ENCODE assay signal across 8 cellular contexts in the genomic region with DNA sequence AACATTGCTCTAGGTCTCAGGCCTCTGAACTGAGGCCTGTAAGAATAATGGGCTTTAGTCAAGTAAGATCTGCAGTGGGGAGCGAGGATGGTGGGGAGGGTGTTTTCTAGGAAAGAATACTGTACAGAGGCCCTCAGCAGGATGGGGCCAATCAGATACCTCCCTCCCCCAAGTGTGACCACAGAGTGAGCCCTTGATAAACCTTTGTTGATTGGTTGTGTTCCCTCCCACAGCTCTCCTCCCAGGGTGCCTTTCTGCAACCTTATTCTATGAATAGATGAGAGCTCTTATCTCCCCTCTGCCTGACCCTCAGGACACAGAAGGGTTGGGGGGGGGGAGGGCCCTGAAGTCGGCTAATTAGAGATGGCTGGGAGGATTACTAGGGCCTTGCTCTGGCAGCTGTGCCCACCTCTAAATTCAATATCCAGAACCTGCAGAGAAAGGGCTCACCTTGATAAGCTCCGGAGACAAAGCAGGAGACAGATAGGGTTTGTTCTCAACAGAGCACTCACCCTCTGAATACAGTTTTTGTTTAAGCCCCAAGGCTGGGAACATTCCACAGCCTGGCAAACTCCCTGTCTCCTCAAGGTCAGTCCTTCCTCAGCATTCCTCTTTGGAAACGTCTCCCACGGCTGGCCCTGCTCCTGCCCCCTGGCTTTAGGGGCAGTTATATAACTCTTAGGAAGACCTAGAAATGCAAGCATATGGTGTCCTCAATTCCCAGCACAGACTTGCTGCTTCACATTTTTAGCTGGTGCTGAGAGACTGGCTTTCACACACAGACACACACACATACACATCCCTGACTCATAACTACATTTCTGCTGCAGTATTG. TPM values are rescaled to one million over a fixed set of nuclear protein-coding genes. Genes with fewer than 3 reads are reported as not detected.
A peak's percentile ranks its signal among the peaks of the same experiment; 100 is the strongest.
DNase-seq lines count a peak whose midpoint lies in the region; ATAC-seq and TF ChIP-seq lines count a peak whose summit lies in the region.

No MANE protein-coding gene starts in this region.

- H3K27me3 ChIP-seq in dorsolateral prefrontal cortex (no peaks in the 10 kb centered on the region), aorta (ENCODE audit: control insufficient read depth in 1 of 2, insufficient read depth in 2 of 2, low read length in 1 of 2) (no peaks in the 10 kb centered on the region)
- no peaks in the 10 kb centered on the region for H3K27me3 ChIP-seq in naive thymus-derived CD4-positive, alpha-beta T cell (ENCODE audit: control insufficient read depth in 2 of 2, insufficient read depth in 2 of 2, low read length in 2 of 2)

- ATAC-seq in naive thymus-derived CD4-positive, alpha-beta T cell = no peak
- no peak for ATAC-seq in mucosa of descending colon
- no peak for ATAC-seq in HG02938 (IDR thresholded peaks at IDR 0.05; ENCODE audit: unreplicated experiment)
- ATAC-seq in GM19328 (IDR thresholded peaks at IDR 0.05; ENCODE audit: unreplicated experiment) = no peak
- no peak for ATAC-seq in aorta (ENCODE audit: low FRiP score)

- no peaks in the 10 kb centered on the region for H3K27me3 Mint-ChIP-seq in naive thymus-derived CD4-positive, alpha-beta T cell

- H3K4me1 Mint-ChIP-seq in naive thymus-derived CD4-positive, alpha-beta T cell = peaks cover 26 to 61% (median 55%) of the 10 kb centered on the region in 7 donors

- H3K9me3 ChIP-seq in naive thymus-derived CD4-positive, alpha-beta T cell (ENCODE audit: control insufficient read depth in 2 of 3, low read length in 3 of 3) = no peaks in the 10 kb centered on the region
- H3K9me3 ChIP-seq in mucosa of descending colon = no peaks in the 10 kb centered on the region
- H3K9me3 ChIP-seq in aorta (ENCODE audit: control insufficient read depth, low read length) = no peaks in the 10 kb centered on the region

- peak overlapping the region in 1 of 10 donors; percentile 36 for H3K4me3 Mint-ChIP-seq in naive thymus-derived CD4-positive, alpha-beta T cell

- CTCF ChIA-PET in naive thymus-derived CD4-positive, alpha-beta T cell (lab: Charles Lee) = no interaction called here

- H3K9me3 Mint-ChIP-seq in naive thymus-derived CD4-positive, alpha-beta T cell = peaks cover 0 to 5% (median 0%) of the 10 kb centered on the region in 11 donors

- H3K4me1 ChIP-seq in naive thymus-derived CD4-positive, alpha-beta T cell (ENCODE audit: control insufficient read depth in 2 of 2, insufficient read depth in 2 of 2, low read length in 2 of 2) = peaks cover 12 to 18% of the 10 kb centered on the region in 2 donors
- H3K4me1 ChIP-seq in mucosa of descending colon (ENCODE audit: low read depth) = peaks cover 13% of the 10 kb centered on the region
- H3K4me1 ChIP-seq in aorta (ENCODE audit: control insufficient read depth in 1 of 2, insufficient read depth in 2 of 2, low read length in 2 of 2) = no peaks in the 10 kb centered on the region

- intact Hi-C loops in dorsolateral prefrontal cortex (cut with DNase I) = loop anchor here (5.0 kb wide), 4 partner anchors 39 to 264 kb away; a partner anchor contains a TSS
- intact Hi-C loops in naive thymus-derived CD4-positive, alpha-beta T cell (cut with micrococcal nuclease) = loop anchor here in 1 of 2 donors (5.0 kb wide), 2 partner anchors 156 to 264 kb away; a partner anchor contains a TSS
- intact Hi-C loops in mucosa of descending colon (cut with DNase I, micrococcal nuclease) = loop anchor here in 1 of 2 donors (5.0 kb wide), 1 partner anchor 54 kb away; no protein-coding TSS in a partner anchor
- intact Hi-C loops in aorta (cut with DNase I) = loop anchor here in 1 of 2 donors (5.0 to 10.0 kb wide), 2 partner anchors 39 to 69 kb away; no protein-coding TSS in a partner anchor

- DNase-seq in COLO829 (ENCODE audit: low spot score) = peak; percentile 54
- peak; percentile 44 for DNase-seq in NCI-H2227 treated with DMSO at 0.1 percent for 48 hours (lab: John Stamatoyannopoulos, UW)
- DNase-seq in dorsolateral prefrontal cortex = peak in 2 of 10 donors; percentile 31 to 37
- DNase-seq in naive thymus-derived CD4-positive, alpha-beta T cell = no peak
- DNase-seq in mucosa of descending colon = no peak
- DNase-seq in aorta = no peak

- POLR2A ChIA-PET in naive thymus-derived CD4-positive, alpha-beta T cell (lab: Charles Lee) = interaction anchor here (1.0 to 4.4 kb wide), 2 partner anchors 9 to 39 kb away, joined by 3 to 36 read pairs; no protein-coding TSS in a partner anchor

- peak in 4 of 56 donors; percentile 13 to 35 (median 24) for TF ChIP-seq CTCF in dorsolateral prefrontal cortex (IDR thresholded peaks at IDR 0.05 in 54 of 56, conservative IDR thresholded peaks at IDR 0.05 in 2 of 56; ENCODE audit: low read depth in 1 of 56, partially characterized antibody in 56 of 56)
- no peak for TF ChIP-seq CTCF in mucosa of descending colon (IDR thresholded peaks at IDR 0.05)

- peak overlapping the region in 8 of 9 donors; percentile 19 to 97 (median 53) for H3K27ac Mint-ChIP-seq in naive thymus-derived CD4-positive, alpha-beta T cell

- WGBS in aorta, 2 donors = 53 to 60% methylated on average over 5 of the region's 5 CpGs

- peak overlapping the region; percentile 28 to 98 (median 93) for H3K27ac ChIP-seq in dorsolateral prefrontal cortex
- peak overlapping the region; percentile 32 for H3K27ac ChIP-seq in naive thymus-derived CD4-positive, alpha-beta T cell (ENCODE audit: low read depth, low read length)
- H3K27ac ChIP-seq in aorta (ENCODE audit: low read depth in 1 of 2, low read length in 2 of 2) = no peak overlapping the region

- peaks cover 0 to 17% (median 14%) of the 10 kb centered on the region in 5 donors for H3K36me3 Mint-ChIP-seq in naive thymus-derived CD4-positive, alpha-beta T cell

- peak overlapping the region in 1 of 59 donors; percentile 18 for H3K4me3 ChIP-seq in dorsolateral prefrontal cortex
- no peak overlapping the region for H3K4me3 ChIP-seq in naive thymus-derived CD4-positive, alpha-beta T cell (ENCODE audit: low read length)
- no peak overlapping the region for H3K4me3 ChIP-seq in mucosa of descending colon
- H3K4me3 ChIP-seq in aorta (ENCODE audit: low read length in 2 of 2) = no peak overlapping the region

- H3K36me3 ChIP-seq in naive thymus-derived CD4-positive, alpha-beta T cell (ENCODE audit: control insufficient read depth in 2 of 3, insufficient read depth in 3 of 3, low read length in 3 of 3) = no peaks in the 10 kb centered on the region
- H3K36me3 ChIP-seq in mucosa of descending colon (ENCODE audit: low read depth) = no peaks in the 10 kb centered on the region
- no peaks in the 10 kb centered on the region for H3K36me3 ChIP-seq in aorta (ENCODE audit: control insufficient read depth in 1 of 2, insufficient read depth in 2 of 2, low read length in 1 of 2)

RNA-seq across cellular contexts. Expression of a gene that starts 42.9 kb away (rescaled TPM):
- total RNA-seq in dorsolateral prefrontal cortex (100 to 1,000 TPM; 225 to 944 (median 658) TPM), mucosa of descending colon (1,000 to 10,000 TPM; 1,136 to 3,461 (median 1,634) TPM), aorta (100 to 1,000 TPM; 200 to 216 TPM)
- total RNA-seq in naive thymus-derived CD4-positive, alpha-beta T cell = 100 to 1,000 TPM; 228 to 315 (median 287) TPM
- 10 to 100 TPM; 75.0 to 86.0 TPM for polyA plus RNA-seq in naive thymus-derived CD4-positive, alpha-beta T cell
- 100 to 1,000 TPM; 138 to 173 TPM for polyA plus RNA-seq in aorta

Comparison
In these comparisons a context has a peak if more than half of its experiments do, and no peak if none do; other contexts are left out.
1. DNase-seq: peak in COLO829 (single experiment) and NCI-H2227 treated with DMSO at 0.1 percent for 48 hours (single experiment); none in naive thymus-derived CD4-positive, alpha-beta T cell (0 of 9), mucosa of descending colon (0 of 3) and aorta (0 of 2).
2. H3K27ac ChIP-seq: peak in dorsolateral prefrontal cortex (59 of 59) and naive thymus-derived CD4-positive, alpha-beta T cell (single experiment); none in aorta (0 of 2).